ENCODE assay signal across 1 cellular context in genomic region chr4:123060039-123060770, GRCh38.
TF ChIP-seq lines count a peak whose summit lies in the region.

No MANE protein-coding gene starts in this region.

TF ChIP-seq in H1, 55 proteins besides CTCF, POLR2A, EP300 and RAD21:
- TF ChIP-seq MAX (IDR thresholded peaks at IDR 0.05) (peak; percentile 72), MAFK (IDR thresholded peaks at IDR 0.05; ENCODE audit: low read depth, low read length) (no peak), SP2 (IDR thresholded peaks at IDR 0.05; ENCODE audit: low read length) (no peak), TAF7 (optimal IDR thresholded peaks at IDR 0.05; ENCODE audit: borderline replicate concordance, low read depth, low read length) (no peak)
